ENCODE assay signal across 9 cellular contexts in genomic region chr10:81876253-81876731, GRCh38. TPM values are rescaled to one million over a fixed set of nuclear protein-coding genes. Genes with fewer than 3 reads are reported as not detected.
A peak's percentile ranks its signal among the peaks of the same experiment; 100 is the strongest.
DNase-seq lines count a peak whose midpoint lies in the region; ATAC-seq and TF ChIP-seq lines count a peak whose summit lies in the region.
"Had no signal": no experiment of that assay in that cellular context is flagged by ENCODE, and none has a peak within 500 bp of the region (broad histone marks: within the 10 kb centered on the region; RNA-seq: fewer than 3 reads in every experiment).

No MANE protein-coding gene starts in this region.

- H3K4me3 ChIP-seq in ascending aorta = peak overlapping the region; percentile 27 to 57
- H3K4me3 ChIP-seq: ovary had no signal

- H3K27me3 Mint-ChIP-seq in activated T-cell treated with anti-CD3 and anti-CD28 coated beads, Interleukin-2, amount 50 U/mL, for 72 hours (ENCODE audit: low read depth) = peaks cover 55% of the 10 kb centered on the region

- intact Hi-C loops in ascending aorta (cut with DNase I) = no loop called here

- no peaks in the 10 kb centered on the region for H3K9me3 ChIP-seq in ascending aorta
- H3K9me3 ChIP-seq: ovary had no signal

- no peak for DNase-seq in activated T-cell treated with anti-CD3 and anti-CD28 coated beads, Interleukin-2, amount 50 U/mL, for 72 hours
- no peak for DNase-seq in activated T-cell treated with anti-CD3 and anti-CD28 coated beads, Interleukin-2, amount 50 U/mL, for 1 hour
- DNase-seq in ascending aorta (ENCODE audit: low spot score in 2 of 2) (no peak), left kidney (ENCODE audit: low read depth, low spot score) (peak; percentile 81), glomerular visceral epithelial cell (ENCODE audit: extremely low spot score) (no peak), NOMO-1 (lab: John Stamatoyannopoulos, UW; ENCODE audit: unreplicated experiment in 2 of 2) (no peak), NCI-H2227 treated with DMSO at 0.1 percent for 48 hours (lab: John Stamatoyannopoulos, UW) (no peak)
- DNase-seq: ovary had no signal

- no peak for TF ChIP-seq CTCF in ascending aorta (IDR thresholded peaks at IDR 0.05)

- H3K27me3 ChIP-seq in ascending aorta = peaks cover 3% of the 10 kb centered on the region
- H3K27me3 ChIP-seq: ovary had no signal

- H3K4me3 Mint-ChIP-seq in activated T-cell treated with anti-CD3 and anti-CD28 coated beads, Interleukin-2, amount 50 U/mL, for 72 hours = peak overlapping the region; percentile 57 to 76

- H3K27ac ChIP-seq in ascending aorta = no peak overlapping the region
- H3K27ac ChIP-seq in temporal lobe (ENCODE audit: low read depth, low read length) = peak overlapping the region; percentile 65
- H3K27ac ChIP-seq: ovary had no signal

- peaks cover 0 to 3% of the 10 kb centered on the region in 2 donors for H3K4me1 ChIP-seq in ascending aorta

- H3K36me3 Mint-ChIP-seq in activated T-cell treated with anti-CD3 and anti-CD28 coated beads, Interleukin-2, amount 50 U/mL, for 72 hours (ENCODE audit: insufficient read depth in 2 of 2) = peaks cover 0 to 3% of the 10 kb centered on the region in 2 donors

- no peaks in the 10 kb centered on the region for H3K36me3 ChIP-seq in ascending aorta
- H3K36me3 ChIP-seq: ovary had no signal

- H3K4me1 Mint-ChIP-seq in activated T-cell treated with anti-CD3 and anti-CD28 coated beads, Interleukin-2, amount 50 U/mL, for 72 hours (ENCODE audit: low read depth) = peaks cover 11% of the 10 kb centered on the region

- no peak overlapping the region for H3K27ac Mint-ChIP-seq in activated T-cell treated with anti-CD3 and anti-CD28 coated beads, Interleukin-2, amount 50 U/mL, for 72 hours

- H3K9me3 Mint-ChIP-seq in activated T-cell treated with anti-CD3 and anti-CD28 coated beads, Interleukin-2, amount 50 U/mL, for 72 hours = no peaks in the 10 kb centered on the region

- ATAC-seq in activated T-cell treated with anti-CD3 and anti-CD28 coated beads, Interleukin-2, amount 50 U/mL, for 72 hours (replicated peaks in 1 of 2) = no peak

RNA-seq across cellular contexts. Expression of gene NRG3, which starts 1.3 kb away (rescaled TPM):
- total RNA-seq in activated T-cell treated with anti-CD3 and anti-CD28 coated beads, Interleukin-2, amount 50 U/mL, for 72 hours = not detected
- 1.6 TPM for total RNA-seq in ascending aorta
- total RNA-seq in temporal lobe = 14.0 TPM
